8 cellular contexts compared by ENCODE assay signal in genomic region chr11:76197332-76197731, GRCh38. TPM values are rescaled to one million over a fixed set of nuclear protein-coding genes. Genes with fewer than 3 reads are reported as not detected.
"Had no signal": no experiment of that assay in that cellular context is flagged by ENCODE, and none has a peak within 500 bp of the region (broad histone marks: within the 10 kb centered on the region; RNA-seq: fewer than 3 reads in every experiment).

No MANE protein-coding gene starts in this region.

- H3K4me3 ChIP-seq: GM12878 had no signal

- DNase-seq: GDM1, GF-D8 had no signal

- ATAC-seq: GM12878 had no signal

- FAIRE-seq: G401.6, GM12878, GM12891, GM12892, GM18507, GM19239 had no signal

RNA-seq across cellular contexts. Expression of gene WNT11, which starts 9.0 kb away (rescaled TPM):
- total RNA-seq: GM12878 had no signal
